ENCODE assay signal across 18 cellular contexts in genomic region chr13:102848956-102849355, GRCh38. TPM values are rescaled to one million over a fixed set of nuclear protein-coding genes. Genes with fewer than 3 reads are reported as not detected.
DNase-seq lines count a peak whose midpoint lies in the region; ATAC-seq and TF ChIP-seq lines count a peak whose summit lies in the region.
"Had no signal": no experiment of that assay in that cellular context is flagged by ENCODE, and none has a peak within 500 bp of the region (broad histone marks: within the 10 kb centered on the region; RNA-seq: fewer than 3 reads in every experiment).

No MANE protein-coding gene starts in this region.

- intact Hi-C loops in activated T-helper 1 cell treated with anti-CD3 and anti-CD28 coated beads, Interleukin-12 subunit alpha, Interleukin-12 subunit beta, Interleukin-2, Interleukin-4 antibody, amounts not matched to agents 30 ng/mL and 10 ng/mL and 1 ng/mL, durations not matched to agents 14 hours and 24 hours and 36 hours (cut with micrococcal nuclease), result loop anchor here (5.0 kb wide), 2 partner anchors 167 to 1222 kb away; no protein-coding TSS in a partner anchor
- intact Hi-C loops in lower lobe of right lung (cut with DNase I), result no loop called here

- no peaks in the 10 kb centered on the region for H3K9me3 Mint-ChIP-seq in stimulated activated naive CD8-positive, alpha-beta T cell treated with anti-CD3 and anti-CD28 coated beads, Interleukin-15, Interleukin-2, amounts not matched to agents 100 ng/mL and 50 ng/mL, for 24 hours
- no peaks in the 10 kb centered on the region for H3K9me3 Mint-ChIP-seq in activated T-helper 1 cell treated with anti-CD3 and anti-CD28 coated beads, Interleukin-12 subunit alpha, Interleukin-12 subunit beta, Interleukin-2, Interleukin-4 antibody, amounts not matched to agents 30 ng/mL and 10 ng/mL and 1 ng/mL, durations not matched to agents 14 hours and 24 hours and 36 hours
- no peaks in the 10 kb centered on the region for H3K9me3 Mint-ChIP-seq in immature natural killer cell
- no peaks in the 10 kb centered on the region for H3K9me3 Mint-ChIP-seq in osteocyte (ENCODE audit: unreplicated experiment)

- peaks cover 18% of the 10 kb centered on the region for H3K36me3 Mint-ChIP-seq in stimulated activated naive CD8-positive, alpha-beta T cell treated with anti-CD3 and anti-CD28 coated beads, Interleukin-15, Interleukin-2, amounts not matched to agents 100 ng/mL and 50 ng/mL, for 24 hours (ENCODE audit: low read depth)
- peaks cover 15% of the 10 kb centered on the region for H3K36me3 Mint-ChIP-seq in activated T-helper 1 cell treated with anti-CD3 and anti-CD28 coated beads, Interleukin-12 subunit alpha, Interleukin-12 subunit beta, Interleukin-2, Interleukin-4 antibody, amounts not matched to agents 30 ng/mL and 10 ng/mL and 1 ng/mL, durations not matched to agents 14 hours and 24 hours and 36 hours (ENCODE audit: low read depth)
- H3K36me3 Mint-ChIP-seq in immature natural killer cell (peaks cover 3 to 9% (median 5%) of the 10 kb centered on the region in 3 donors), osteocyte (ENCODE audit: unreplicated experiment) (peaks cover 6% of the 10 kb centered on the region)

- H3K4me1 Mint-ChIP-seq in stimulated activated naive CD8-positive, alpha-beta T cell treated with anti-CD3 and anti-CD28 coated beads, Interleukin-15, Interleukin-2, amounts not matched to agents 100 ng/mL and 50 ng/mL, for 24 hours (ENCODE audit: low read depth), result peaks cover 55% of the 10 kb centered on the region
- peaks cover 58% of the 10 kb centered on the region for H3K4me1 Mint-ChIP-seq in activated T-helper 1 cell treated with anti-CD3 and anti-CD28 coated beads, Interleukin-12 subunit alpha, Interleukin-12 subunit beta, Interleukin-2, Interleukin-4 antibody, amounts not matched to agents 30 ng/mL and 10 ng/mL and 1 ng/mL, durations not matched to agents 14 hours and 24 hours and 36 hours (ENCODE audit: low read depth)
- peaks cover 49 to 79% of the 10 kb centered on the region in 2 donors for H3K4me1 Mint-ChIP-seq in immature natural killer cell
- H3K4me1 Mint-ChIP-seq in osteocyte (ENCODE audit: unreplicated experiment), result peaks cover 22% of the 10 kb centered on the region

- DNase-seq in stimulated activated naive CD8-positive, alpha-beta T cell treated with anti-CD3 and anti-CD28 coated beads, Interleukin-15, Interleukin-2, amounts not matched to agents 100 U/mL and 50 U/mL, for 24 hours, result no peak
- DNase-seq in activated T-helper 1 cell treated with anti-CD3 and anti-CD28 coated beads, Interleukin-12 subunit alpha, Interleukin-12 subunit beta, Interleukin-2, Interleukin-4 antibody, amounts not matched to agents 30 ng/mL and 10 ng/mL and 1 ng/mL, durations not matched to agents 14 hours and 24 hours and 36 hours (ENCODE audit: low spot score), result no peak
- DNase-seq in immature natural killer cell, result no peak
- DNase-seq in lower lobe of right lung, result no peak
- DNase-seq in osteocyte (ENCODE audit: extremely low spot score, unreplicated experiment), result no peak
- no peak for DNase-seq in NCI-H146 (lab: John Stamatoyannopoulos, UW)
- DNase-seq: activated gamma-delta T cell, DMS53, Karpas-422, NCI-H1092, NCI-H1930, NCI-H2227 treated with DMSO at 0.1 percent for 48 hours, Right ventricle myocardium superior had no signal

- H3K27me3 ChIP-seq in lower lobe of right lung (ENCODE audit: low read depth), result no peaks in the 10 kb centered on the region
- H3K27me3 ChIP-seq: vagina had no signal

- H3K4me1 ChIP-seq in lower lobe of right lung, result peaks cover 20% of the 10 kb centered on the region

- no peaks in the 10 kb centered on the region for H3K9me3 ChIP-seq in lower lobe of right lung
- H3K9me3 ChIP-seq: vagina had no signal

- no peak overlapping the region for H3K4me3 ChIP-seq in lower lobe of right lung
- H3K4me3 ChIP-seq: vagina had no signal

- H3K4me3 Mint-ChIP-seq in stimulated activated naive CD8-positive, alpha-beta T cell treated with anti-CD3 and anti-CD28 coated beads, Interleukin-15, Interleukin-2, amounts not matched to agents 100 ng/mL and 50 ng/mL, for 24 hours, result no peak overlapping the region
- no peak overlapping the region for H3K4me3 Mint-ChIP-seq in activated T-helper 1 cell treated with anti-CD3 and anti-CD28 coated beads, Interleukin-12 subunit alpha, Interleukin-12 subunit beta, Interleukin-2, Interleukin-4 antibody, amounts not matched to agents 30 ng/mL and 10 ng/mL and 1 ng/mL, durations not matched to agents 14 hours and 24 hours and 36 hours
- H3K4me3 Mint-ChIP-seq in immature natural killer cell, result peak overlapping the region in 2 of 5 donors; percentile 17 to 38
- no peak overlapping the region for H3K4me3 Mint-ChIP-seq in osteocyte (ENCODE audit: unreplicated experiment)

- no peak overlapping the region for H3K27ac ChIP-seq in lower lobe of right lung
- H3K27ac ChIP-seq: epithelial cell of prostate, vagina had no signal

- H3K27ac Mint-ChIP-seq in stimulated activated naive CD8-positive, alpha-beta T cell treated with anti-CD3 and anti-CD28 coated beads, Interleukin-15, Interleukin-2, amounts not matched to agents 100 ng/mL and 50 ng/mL, for 24 hours, result peak overlapping the region; percentile 33
- peak overlapping the region; percentile 16 for H3K27ac Mint-ChIP-seq in activated T-helper 1 cell treated with anti-CD3 and anti-CD28 coated beads, Interleukin-12 subunit alpha, Interleukin-12 subunit beta, Interleukin-2, Interleukin-4 antibody, amounts not matched to agents 30 ng/mL and 10 ng/mL and 1 ng/mL, durations not matched to agents 14 hours and 24 hours and 36 hours
- H3K27ac Mint-ChIP-seq in immature natural killer cell, result peak overlapping the region; percentile 53 to 97 (median 75)
- no peak overlapping the region for H3K27ac Mint-ChIP-seq in osteocyte (ENCODE audit: unreplicated experiment)

- peaks cover 17% of the 10 kb centered on the region for H3K36me3 ChIP-seq in lower lobe of right lung

- no peaks in the 10 kb centered on the region for H3K27me3 Mint-ChIP-seq in stimulated activated naive CD8-positive, alpha-beta T cell treated with anti-CD3 and anti-CD28 coated beads, Interleukin-15, Interleukin-2, amounts not matched to agents 100 ng/mL and 50 ng/mL, for 24 hours
- H3K27me3 Mint-ChIP-seq in activated T-helper 1 cell treated with anti-CD3 and anti-CD28 coated beads, Interleukin-12 subunit alpha, Interleukin-12 subunit beta, Interleukin-2, Interleukin-4 antibody, amounts not matched to agents 30 ng/mL and 10 ng/mL and 1 ng/mL, durations not matched to agents 14 hours and 24 hours and 36 hours (ENCODE audit: insufficient read depth), result no peaks in the 10 kb centered on the region
- peaks cover 9 to 20% (median 14%) of the 10 kb centered on the region in 3 donors for H3K27me3 Mint-ChIP-seq in immature natural killer cell (ENCODE audit: low read depth in 3 of 3)
- no peaks in the 10 kb centered on the region for H3K27me3 Mint-ChIP-seq in osteocyte (ENCODE audit: unreplicated experiment)

- TF ChIP-seq CTCF in lower lobe of right lung (IDR thresholded peaks at IDR 0.05), result no peak
- TF ChIP-seq CTCF in osteocyte (IDR thresholded peaks at IDR 0.05), result no peak

- ATAC-seq in stimulated activated naive CD8-positive, alpha-beta T cell treated with anti-CD3 and anti-CD28 coated beads, Interleukin-15, Interleukin-2, amounts not matched to agents 100 U/mL and 50 U/mL, for 24 hours, result no peak
- ATAC-seq in lower lobe of right lung, result no peak
- no peak for ATAC-seq in esophagus mucosa
- ATAC-seq: left lobe of liver had no signal

RNA-seq across cellular contexts. Expression of gene ERCC5, which starts 3.1 kb away (rescaled TPM):
- 40.3 and 42.4 TPM in 2 replicates for total RNA-seq in activated T-helper 1 cell treated with anti-CD3 and anti-CD28 coated beads, Interleukin-12 subunit alpha, Interleukin-12 subunit beta, Interleukin-2, Interleukin-4 antibody, amounts not matched to agents 30 ng/mL and 10 ng/mL and 1 ng/mL, durations not matched to agents 14 hours and 24 hours and 36 hours
- polyA plus RNA-seq in immature natural killer cell, result 10 to 100 TPM; 24.2 to 67.6 (median 36.3) TPM
- total RNA-seq in lower lobe of right lung, result 51.3 TPM
- total RNA-seq in osteocyte, result 48.9 and 52.1 TPM in 2 replicates
- total RNA-seq in esophagus mucosa, result 20.0 TPM

RNA-seq across cellular contexts. Expression of gene BIVM, which starts 50.0 kb away (rescaled TPM):
- total RNA-seq in activated T-helper 1 cell treated with anti-CD3 and anti-CD28 coated beads, Interleukin-12 subunit alpha, Interleukin-12 subunit beta, Interleukin-2, Interleukin-4 antibody, amounts not matched to agents 30 ng/mL and 10 ng/mL and 1 ng/mL, durations not matched to agents 14 hours and 24 hours and 36 hours, result 34.4 and 35.6 TPM in 2 replicates
- 10 to 100 TPM; 13.3 to 20.1 (median 13.6) TPM for polyA plus RNA-seq in immature natural killer cell
- total RNA-seq in lower lobe of right lung (13.4 TPM), osteocyte (30.3 and 30.7 TPM in 2 replicates), esophagus mucosa (5.5 TPM)

RNA-seq across cellular contexts. Expression of gene POGLUT2, which starts 50.2 kb away (rescaled TPM):
- total RNA-seq in activated T-helper 1 cell treated with anti-CD3 and anti-CD28 coated beads, Interleukin-12 subunit alpha, Interleukin-12 subunit beta, Interleukin-2, Interleukin-4 antibody, amounts not matched to agents 30 ng/mL and 10 ng/mL and 1 ng/mL, durations not matched to agents 14 hours and 24 hours and 36 hours, result 15.8 and 17.8 TPM in 2 replicates
- 1 to 10 TPM; 1.2 to 4.2 (median 1.7) TPM for polyA plus RNA-seq in immature natural killer cell
- total RNA-seq in lower lobe of right lung (5.9 TPM), osteocyte (32.9 and 33.5 TPM in 2 replicates), esophagus mucosa (1.8 TPM)
